ENCODE assay signal across 8 cellular contexts in genomic region chr9:41234811-41235805, GRCh38. TPM values are rescaled to one million over a fixed set of nuclear protein-coding genes. Genes with fewer than 3 reads are reported as not detected.
DNase-seq lines count a peak whose midpoint lies in the region; ATAC-seq and TF ChIP-seq lines count a peak whose summit lies in the region.
"Not testable (repeated sequence)": the region's sequence is repeated elsewhere in the genome, so short reads cannot be mapped to it uniquely, and the experiment has no call there.

No MANE protein-coding gene starts in this region.

- not testable (repeated sequence) for H3K27me3 ChIP-seq in CD4-positive, alpha-beta memory T cell (ENCODE audit: insufficient read depth, low read length); breast epithelium

- TF ChIP-seq CTCF in breast epithelium (IDR thresholded peaks at IDR 0.05) = not testable (repeated sequence)

- not testable (repeated sequence) for H3K4me1 Mint-ChIP-seq in CD4-positive, alpha-beta memory T cell; activated CD4-positive, alpha-beta memory T cell treated with anti-CD3 and anti-CD28 coated beads, Interleukin-2, amount 10 ng/mL, durations not matched to agents 7 days and 5 days

- H3K9me3 ChIP-seq in CD4-positive, alpha-beta memory T cell (ENCODE audit: control insufficient read depth in 1 of 2, low read length in 2 of 2) = not testable (repeated sequence)
- peaks cover 18% of the 10 kb centered on the region in 2 donors for H3K9me3 ChIP-seq in breast epithelium

- TF ChIP-seq POLR2A in breast epithelium (IDR thresholded peaks at IDR 0.05) = not testable (repeated sequence)

- not testable (repeated sequence) for H3K27me3 Mint-ChIP-seq in CD4-positive, alpha-beta memory T cell; activated CD4-positive, alpha-beta memory T cell treated with anti-CD3 and anti-CD28 coated beads, Interleukin-2, amount 10 ng/mL, durations not matched to agents 7 days and 5 days

- intact Hi-C loops in CD4-positive, alpha-beta memory T cell (cut with micrococcal nuclease); breast epithelium (cut with DNase I; ENCODE audit: low total_unique reads): not testable (repeated sequence)

- POLR2A ChIA-PET in CD4-positive, alpha-beta memory T cell (lab: Charles Lee; ENCODE audit: partially characterized antibody); activated CD4-positive, alpha-beta memory T cell treated with anti-CD3 and anti-CD28 coated beads, Interleukin-2, amount 10 ng/mL, durations not matched to agents 7 days and 5 days (lab: Charles Lee): not testable (repeated sequence)

- H3K27ac Mint-ChIP-seq in CD4-positive, alpha-beta memory T cell; activated CD4-positive, alpha-beta memory T cell treated with anti-CD3 and anti-CD28 coated beads, Interleukin-2, amount 10 ng/mL, durations not matched to agents 7 days and 5 days: not testable (repeated sequence)

- CTCF ChIA-PET in CD4-positive, alpha-beta memory T cell (lab: Charles Lee; ENCODE audit: partially characterized antibody); activated CD4-positive, alpha-beta memory T cell treated with anti-CD3 and anti-CD28 coated beads, Interleukin-2, amount 10 ng/mL, durations not matched to agents 7 days and 5 days (lab: Charles Lee): not testable (repeated sequence)

- H3K36me3 ChIP-seq in CD4-positive, alpha-beta memory T cell (ENCODE audit: insufficient read depth, low read length); breast epithelium: not testable (repeated sequence)

- not testable (repeated sequence) for H3K4me1 ChIP-seq in CD4-positive, alpha-beta memory T cell (ENCODE audit: insufficient read depth, low read length); breast epithelium

- peak; percentile 30 to 66 (median 38) for DNase-seq in CD4-positive, alpha-beta memory T cell
- DNase-seq in activated CD4-positive, alpha-beta memory T cell treated with anti-CD3 and anti-CD28 coated beads, Interleukin-2, amount 10 ng/mL, durations not matched to agents 7 days and 5 days = peak; percentile 69
- not testable (repeated sequence) for DNase-seq in breast epithelium (ENCODE audit: low spot score in 2 of 2)
- DNase-seq in kidney tubule cell (ENCODE audit: low spot score) = peak; percentile 23
- peak; percentile 27 for DNase-seq in stimulated activated CD8-positive, alpha-beta memory T cell treated with anti-CD3 and anti-CD28 coated beads, Interleukin-12 subunit alpha, Interleukin-12 subunit beta, amount 100 ng/mL, for 1 hour (ENCODE audit: low read depth)

- H3K4me3 Mint-ChIP-seq in CD4-positive, alpha-beta memory T cell = peak overlapping the region in 6 of 8 donors; percentile 3 to 41 (median 26)
- H3K4me3 Mint-ChIP-seq in activated CD4-positive, alpha-beta memory T cell treated with anti-CD3 and anti-CD28 coated beads, Interleukin-2, amount 10 ng/mL, durations not matched to agents 7 days and 5 days = peak overlapping the region; percentile 47

- peaks cover 0 to 24% (median 15%) of the 10 kb centered on the region in 8 donors for H3K9me3 Mint-ChIP-seq in CD4-positive, alpha-beta memory T cell
- H3K9me3 Mint-ChIP-seq in activated CD4-positive, alpha-beta memory T cell treated with anti-CD3 and anti-CD28 coated beads, Interleukin-2, amount 10 ng/mL, durations not matched to agents 7 days and 5 days = peaks cover 18% of the 10 kb centered on the region

- H3K27ac ChIP-seq in CD4-positive, alpha-beta memory T cell (ENCODE audit: low read depth, low read length); breast epithelium: not testable (repeated sequence)

- H3K36me3 Mint-ChIP-seq in CD4-positive, alpha-beta memory T cell; activated CD4-positive, alpha-beta memory T cell treated with anti-CD3 and anti-CD28 coated beads, Interleukin-2, amount 10 ng/mL, durations not matched to agents 7 days and 5 days (ENCODE audit: low read depth): not testable (repeated sequence)

- not testable (repeated sequence) for H3K4me3 ChIP-seq in CD4-positive, alpha-beta memory T cell (ENCODE audit: low read length in 2 of 2)
- H3K4me3 ChIP-seq in breast epithelium = peak overlapping the region in 2 of 3 donors; percentile 25 to 43

- ATAC-seq in GM19025 (IDR thresholded peaks at IDR 0.05; ENCODE audit: low read depth, unreplicated experiment) = peak; percentile 100
- peak; percentile 100 for ATAC-seq in HG02678 (IDR thresholded peaks at IDR 0.05; ENCODE audit: unreplicated experiment)
- peak; percentile 98 for ATAC-seq in HG03575 (IDR thresholded peaks at IDR 0.05; ENCODE audit: extremely low read depth, insufficient number of reproducible peaks, low FRiP score, unreplicated experiment)

RNA-seq across cellular contexts. Expression of gene ZNG1F, which starts 46.0 kb away (rescaled TPM):
- 1 to 10 TPM; 7.9 to 9.7 TPM for total RNA-seq in CD4-positive, alpha-beta memory T cell
- polyA plus RNA-seq in CD4-positive, alpha-beta memory T cell = 1 to 10 TPM; 3.7 to 3.8 TPM
- total RNA-seq in activated CD4-positive, alpha-beta memory T cell treated with anti-CD3 and anti-CD28 coated beads, Interleukin-2, amount 10 ng/mL, durations not matched to agents 7 days and 5 days = 1 to 10 TPM; 5.7 to 8.6 TPM
- 10 to 100 TPM in 2 of 3 donors, 1 to 10 TPM in 1; 6.4 to 31.2 (median 22.9) TPM for total RNA-seq in breast epithelium
